Comparison of ENCODE assay signal across 2 cellular contexts in the genomic region with DNA sequence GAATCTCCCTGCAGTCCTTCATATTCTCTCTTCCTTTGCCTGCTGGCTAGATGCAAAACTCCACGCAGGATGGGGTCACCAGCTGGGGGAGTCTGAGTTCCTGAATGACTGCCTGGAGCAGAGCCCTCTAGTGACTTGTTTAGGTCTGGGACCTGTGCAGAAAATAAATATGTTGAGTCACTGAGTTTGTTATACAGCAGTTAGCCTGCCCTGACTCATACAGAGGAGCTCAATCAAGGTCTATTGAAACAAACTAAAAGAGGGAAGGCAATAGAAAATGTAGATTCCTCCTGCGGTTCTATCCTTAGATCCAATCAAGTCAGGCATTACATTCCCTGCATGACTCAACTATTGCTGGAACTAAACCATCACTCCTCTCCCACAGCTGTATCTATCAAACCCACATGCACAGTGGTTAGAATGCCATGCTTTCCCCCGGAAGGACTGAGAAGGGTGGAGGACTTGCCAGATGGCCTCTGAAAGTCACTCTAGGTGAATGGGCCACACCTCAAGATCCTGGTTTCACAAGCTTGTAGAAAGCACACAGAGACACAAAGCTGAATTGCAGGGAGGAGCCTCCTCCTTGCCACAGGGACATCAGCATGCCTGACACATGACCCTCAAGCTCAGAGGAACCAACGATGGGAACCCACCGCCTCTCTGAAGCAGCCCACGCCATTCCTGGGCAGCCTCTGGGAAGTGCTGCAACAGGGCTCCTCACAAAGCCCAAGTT.
TF ChIP-seq lines count a peak whose summit lies in the region.

No MANE protein-coding gene starts in this region.

TF ChIP-seq in GM12878, 131 proteins besides CTCF, POLR2A, EP300 and RAD21 (continued from another document):
- TF ChIP-seq, protein P1, sequence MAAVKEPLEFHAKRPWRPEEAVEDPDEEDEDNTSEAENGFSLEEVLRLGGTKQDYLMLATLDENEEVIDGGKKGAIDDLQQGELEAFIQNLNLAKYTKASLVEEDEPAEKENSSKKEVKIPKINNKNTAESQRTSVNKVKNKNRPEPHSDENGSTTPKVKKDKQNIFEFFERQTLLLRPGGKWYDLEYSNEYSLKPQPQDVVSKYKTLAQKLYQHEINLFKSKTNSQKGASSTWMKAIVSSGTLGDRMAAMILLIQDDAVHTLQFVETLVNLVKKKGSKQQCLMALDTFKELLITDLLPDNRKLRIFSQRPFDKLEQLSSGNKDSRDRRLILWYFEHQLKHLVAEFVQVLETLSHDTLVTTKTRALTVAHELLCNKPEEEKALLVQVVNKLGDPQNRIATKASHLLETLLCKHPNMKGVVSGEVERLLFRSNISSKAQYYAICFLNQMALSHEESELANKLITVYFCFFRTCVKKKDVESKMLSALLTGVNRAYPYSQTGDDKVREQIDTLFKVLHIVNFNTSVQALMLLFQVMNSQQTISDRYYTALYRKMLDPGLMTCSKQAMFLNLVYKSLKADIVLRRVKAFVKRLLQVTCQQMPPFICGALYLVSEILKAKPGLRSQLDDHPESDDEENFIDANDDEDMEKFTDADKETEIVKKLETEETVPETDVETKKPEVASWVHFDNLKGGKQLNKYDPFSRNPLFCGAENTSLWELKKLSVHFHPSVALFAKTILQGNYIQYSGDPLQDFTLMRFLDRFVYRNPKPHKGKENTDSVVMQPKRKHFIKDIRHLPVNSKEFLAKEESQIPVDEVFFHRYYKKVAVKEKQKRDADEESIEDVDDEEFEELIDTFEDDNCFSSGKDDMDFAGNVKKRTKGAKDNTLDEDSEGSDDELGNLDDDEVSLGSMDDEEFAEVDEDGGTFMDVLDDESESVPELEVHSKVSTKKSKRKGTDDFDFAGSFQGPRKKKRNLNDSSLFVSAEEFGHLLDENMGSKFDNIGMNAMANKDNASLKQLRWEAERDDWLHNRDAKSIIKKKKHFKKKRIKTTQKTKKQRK (IDR thresholded peaks at IDR 0.05; ENCODE audit: low read depth, low read length): no peak
- 0 out of 2 replicates have a peak, but pooled peaks have one; percentile 15 for TF ChIP-seq SMC3 (IDR thresholded peaks at IDR 0.05; ENCODE audit: borderline replicate concordance, low read length)
- TF ChIP-seq, protein P2, sequence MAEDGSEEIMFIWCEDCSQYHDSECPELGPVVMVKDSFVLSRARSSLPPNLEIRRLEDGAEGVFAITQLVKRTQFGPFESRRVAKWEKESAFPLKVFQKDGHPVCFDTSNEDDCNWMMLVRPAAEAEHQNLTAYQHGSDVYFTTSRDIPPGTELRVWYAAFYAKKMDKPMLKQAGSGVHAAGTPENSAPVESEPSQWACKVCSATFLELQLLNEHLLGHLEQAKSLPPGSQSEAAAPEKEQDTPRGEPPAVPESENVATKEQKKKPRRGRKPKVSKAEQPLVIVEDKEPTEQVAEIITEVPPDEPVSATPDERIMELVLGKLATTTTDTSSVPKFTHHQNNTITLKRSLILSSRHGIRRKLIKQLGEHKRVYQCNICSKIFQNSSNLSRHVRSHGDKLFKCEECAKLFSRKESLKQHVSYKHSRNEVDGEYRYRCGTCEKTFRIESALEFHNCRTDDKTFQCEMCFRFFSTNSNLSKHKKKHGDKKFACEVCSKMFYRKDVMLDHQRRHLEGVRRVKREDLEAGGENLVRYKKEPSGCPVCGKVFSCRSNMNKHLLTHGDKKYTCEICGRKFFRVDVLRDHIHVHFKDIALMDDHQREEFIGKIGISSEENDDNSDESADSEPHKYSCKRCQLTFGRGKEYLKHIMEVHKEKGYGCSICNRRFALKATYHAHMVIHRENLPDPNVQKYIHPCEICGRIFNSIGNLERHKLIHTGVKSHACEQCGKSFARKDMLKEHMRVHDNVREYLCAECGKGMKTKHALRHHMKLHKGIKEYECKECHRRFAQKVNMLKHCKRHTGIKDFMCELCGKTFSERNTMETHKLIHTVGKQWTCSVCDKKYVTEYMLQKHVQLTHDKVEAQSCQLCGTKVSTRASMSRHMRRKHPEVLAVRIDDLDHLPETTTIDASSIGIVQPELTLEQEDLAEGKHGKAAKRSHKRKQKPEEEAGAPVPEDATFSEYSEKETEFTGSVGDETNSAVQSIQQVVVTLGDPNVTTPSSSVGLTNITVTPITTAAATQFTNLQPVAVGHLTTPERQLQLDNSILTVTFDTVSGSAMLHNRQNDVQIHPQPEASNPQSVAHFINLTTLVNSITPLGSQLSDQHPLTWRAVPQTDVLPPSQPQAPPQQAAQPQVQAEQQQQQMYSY (CRISPR knock-in tag; IDR thresholded peaks at IDR 0.05): no peak

TF ChIP-seq in HEK293T, 16 proteins besides CTCF, POLR2A, EP300 and RAD21 (continued from another document):
- TF ChIP-seq, protein P3, sequence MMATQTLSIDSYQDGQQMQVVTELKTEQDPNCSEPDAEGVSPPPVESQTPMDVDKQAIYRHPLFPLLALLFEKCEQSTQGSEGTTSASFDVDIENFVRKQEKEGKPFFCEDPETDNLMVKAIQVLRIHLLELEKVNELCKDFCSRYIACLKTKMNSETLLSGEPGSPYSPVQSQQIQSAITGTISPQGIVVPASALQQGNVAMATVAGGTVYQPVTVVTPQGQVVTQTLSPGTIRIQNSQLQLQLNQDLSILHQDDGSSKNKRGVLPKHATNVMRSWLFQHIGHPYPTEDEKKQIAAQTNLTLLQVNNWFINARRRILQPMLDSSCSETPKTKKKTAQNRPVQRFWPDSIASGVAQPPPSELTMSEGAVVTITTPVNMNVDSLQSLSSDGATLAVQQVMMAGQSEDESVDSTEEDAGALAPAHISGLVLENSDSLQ (IDR thresholded peaks at IDR 0.05): no peak
- TF ChIP-seq LEF1 (IDR thresholded peaks at IDR 0.05; ENCODE audit: borderline replicate concordance) (no peak), NFRKB (IDR thresholded peaks at IDR 0.05) (no peak), CTBP1 (IDR thresholded peaks at IDR 0.05; ENCODE audit: borderline replicate concordance) (no peak), HDGF (IDR thresholded peaks at IDR 0.05; ENCODE audit: borderline replicate concordance) (no peak), FOXM1 (IDR thresholded peaks at IDR 0.05; ENCODE audit: borderline replicate concordance) (no peak), L3MBTL2 (conservative IDR thresholded peaks at IDR 0.05) (no peak)
